In genomic region chr10:106825996-106826395, GRCh38 we compare ENCODE assay signal across 16 cellular contexts.
"Had no signal": no experiment of that assay in that cellular context is flagged by ENCODE, and none has a peak within 500 bp of the region (broad histone marks: within the 10 kb centered on the region; RNA-seq: fewer than 3 reads in every experiment).

No MANE protein-coding gene starts in this region.

- H3K27ac Mint-ChIP-seq: naive thymus-derived CD4-positive, alpha-beta T cell; progenitor cell of endocrine pancreas had no signal

- H3K27me3 ChIP-seq: heart right ventricle, ovary, right lobe of liver, upper lobe of left lung, uterus had no signal

- H3K9me3 Mint-ChIP-seq: naive thymus-derived CD4-positive, alpha-beta T cell; neural crest cell had no signal

- DNase-seq: effector CD4-positive, alpha-beta T cell; heart right ventricle; islet precursor cell; mesendoderm; nucleus accumbens; ovary; right lobe of liver; stimulated activated CD4-positive, alpha-beta T cell treated with anti-CD3 and anti-CD28 coated beads, Interleukin-12 subunit alpha, Interleukin-12 subunit beta, amount 100 ng/mL, for 4 hours; stimulated activated naive CD4-positive, alpha-beta T cell treated with Interleukin-2 at 50 U/mL for 16 hours; upper lobe of left lung; uterus had no signal

- H3K27ac ChIP-seq: heart right ventricle, ovary, right lobe of liver, skin epidermis, upper lobe of left lung had no signal

- H3K4me1 Mint-ChIP-seq: naive thymus-derived CD4-positive, alpha-beta T cell had no signal

- H3K36me3 ChIP-seq: heart right ventricle, ovary, right lobe of liver, upper lobe of left lung, uterus had no signal

- H3K9me3 ChIP-seq: heart right ventricle, ovary, right lobe of liver, upper lobe of left lung, uterus had no signal

- H3K4me3 Mint-ChIP-seq: naive thymus-derived CD4-positive, alpha-beta T cell; neural crest cell had no signal

- H3K27me3 Mint-ChIP-seq: progenitor cell of endocrine pancreas had no signal

- ATAC-seq: esophagus mucosa; naive thymus-derived CD4-positive, alpha-beta T cell; right lobe of liver had no signal

- H3K4me1 ChIP-seq: right lobe of liver, upper lobe of left lung, uterus had no signal

- H3K36me3 Mint-ChIP-seq: naive thymus-derived CD4-positive, alpha-beta T cell had no signal

- H3K4me3 ChIP-seq: heart right ventricle, ovary, right lobe of liver, skin epidermis, upper lobe of left lung, uterus had no signal
